Comparison of ENCODE assay signal across 2 cellular contexts in the genomic region with DNA sequence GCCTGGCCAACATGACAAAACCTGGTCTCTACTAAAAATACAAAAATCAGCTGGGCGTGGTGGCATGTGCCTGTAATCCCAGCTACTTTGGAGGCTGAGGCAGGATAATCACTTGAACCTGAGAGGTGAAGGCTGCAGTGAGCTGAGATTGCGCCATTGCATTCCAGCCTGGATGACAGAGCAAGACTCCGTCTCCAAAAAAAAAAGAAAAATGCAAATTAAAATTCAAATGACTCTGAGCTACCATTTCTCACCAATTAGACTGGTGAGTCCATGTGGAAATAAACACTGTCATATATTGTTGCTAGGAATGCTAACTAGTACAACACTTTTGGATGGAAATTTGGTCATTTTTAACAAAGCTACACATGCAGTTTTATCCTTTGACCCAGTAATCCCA.
TF ChIP-seq lines count a peak whose summit lies in the region.

No MANE protein-coding gene starts in this region.

TF ChIP-seq in Ishikawa, 13 proteins besides CTCF, POLR2A, EP300 and RAD21:
- peak; percentile 66; the same call in 1 of the 2 replicates for TF ChIP-seq CEBPB (IDR thresholded peaks at IDR 0.05)

TF ChIP-seq in HepG2, 621 proteins besides CTCF, POLR2A, EP300 and RAD21:
- peak; percentile 13; the same call in 1 of the 2 replicates for TF ChIP-seq CEBPB (IDR thresholded peaks at IDR 0.05; ENCODE audit: borderline replicate concordance, low read depth, low read length)
- TF ChIP-seq CEBPG (CRISPR knock-in tag; IDR thresholded peaks at IDR 0.05): peak; percentile 44; the same call in 1 of the 2 replicates
- TF ChIP-seq TEAD3 (CRISPR knock-in tag; optimal IDR thresholded peaks at IDR 0.05; ENCODE audit: borderline replicate concordance): peak; percentile 65
